In the genomic region with DNA sequence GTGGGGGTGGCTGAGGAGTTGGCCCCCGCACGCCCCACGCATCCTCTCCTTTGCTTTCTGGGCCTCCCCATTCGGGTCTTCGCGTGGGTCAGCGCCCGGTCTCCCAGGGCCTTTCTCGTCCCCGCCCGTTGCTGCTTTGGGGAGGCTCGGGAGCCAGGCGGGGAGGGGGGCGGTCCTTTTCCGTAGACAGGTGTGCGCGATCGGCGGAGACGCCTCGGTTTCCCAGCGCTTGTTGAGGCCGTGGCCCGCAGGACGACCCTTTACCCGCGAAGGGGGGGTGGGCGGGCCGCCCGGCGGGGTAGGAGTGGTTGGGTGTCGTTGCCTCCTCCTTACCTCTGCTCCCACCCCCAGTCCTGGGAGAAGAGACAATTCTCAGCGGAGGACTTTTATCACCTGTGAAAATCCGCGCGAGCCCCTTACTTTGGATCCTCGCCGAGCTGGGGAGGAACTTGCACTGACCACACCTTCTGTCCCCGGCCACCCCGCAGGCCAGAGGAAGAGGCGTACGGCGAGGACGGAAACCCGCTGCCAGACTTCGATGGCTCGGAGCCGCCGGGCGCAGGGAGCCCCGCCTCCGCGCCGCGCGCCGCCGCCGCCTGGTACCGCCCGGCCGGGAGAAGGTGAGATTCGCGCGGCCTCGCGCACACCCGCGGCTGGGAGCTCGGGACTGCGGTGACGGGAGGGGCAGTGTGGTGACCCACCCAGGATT, we compare ENCODE assay signal across 8 cellular contexts. TPM values are rescaled to one million over a fixed set of nuclear protein-coding genes. Genes with fewer than 3 reads are reported as not detected.
DNase-seq lines count a peak whose midpoint lies in the region; ATAC-seq lines count a peak whose summit lies in the region.

No MANE protein-coding gene starts in this region.

- H3K4me1 Mint-ChIP-seq in activated CD4-positive, alpha-beta T cell treated with anti-CD3 and anti-CD28 coated beads, Interleukin-2, amount 10 ng/mL, durations not matched to agents 7 days and 5 days = peaks cover 17% of the 10 kb centered on the region
- H3K4me1 Mint-ChIP-seq in activated CD8-positive, alpha-beta T cell treated with anti-CD3 and anti-CD28 coated beads, Interleukin-2, amount 10 ng/mL, durations not matched to agents 7 days and 5 days (ENCODE audit: low read depth) = peaks cover 22% of the 10 kb centered on the region
- peaks cover 16 to 17% of the 10 kb centered on the region in 2 donors for H3K4me1 Mint-ChIP-seq in stimulated activated naive B cell treated with anti-CD40 and anti-IgM and Interleukin-4, amounts not matched to agents 10 μg/mL and 1 μg/mL and 100 μg/mL, for 72 hours

- peaks cover 28% of the 10 kb centered on the region for H3K4me1 ChIP-seq in iPS-18a (ENCODE audit: control insufficient read depth, low read depth, low read length)

- H3K27me3 Mint-ChIP-seq in activated CD4-positive, alpha-beta T cell treated with anti-CD3 and anti-CD28 coated beads, Interleukin-2, amount 10 ng/mL, durations not matched to agents 7 days and 5 days = peaks cover 83% of the 10 kb centered on the region
- peaks cover 73% of the 10 kb centered on the region for H3K27me3 Mint-ChIP-seq in activated CD8-positive, alpha-beta T cell treated with anti-CD3 and anti-CD28 coated beads, Interleukin-2, amount 10 ng/mL, durations not matched to agents 7 days and 5 days (ENCODE audit: low read depth)
- H3K27me3 Mint-ChIP-seq in stimulated activated naive B cell treated with anti-CD40 and anti-IgM and Interleukin-4, amounts not matched to agents 10 μg/mL and 1 μg/mL and 100 μg/mL, for 72 hours = peaks cover 57 to 79% of the 10 kb centered on the region in 2 donors

- peak; percentile 60 for ATAC-seq in activated CD8-positive, alpha-beta T cell treated with anti-CD3 and anti-CD28 coated beads, Interleukin-2, amount 10 ng/mL, durations not matched to agents 7 days and 5 days
- no peak for ATAC-seq in stimulated activated naive B cell treated with anti-CD40 and anti-IgM and Interleukin-4, amounts not matched to agents 10 μg/mL and 1 μg/mL and 100 μg/mL, for 72 hours (replicated peaks)
- no peak for ATAC-seq in HG03108 (IDR thresholded peaks at IDR 0.05; ENCODE audit: unreplicated experiment)

- peak overlapping the region; percentile 60 for H3K4me3 ChIP-seq in iPS-18a (ENCODE audit: low read length)

- CTCF ChIA-PET in activated CD4-positive, alpha-beta T cell treated with anti-CD3 and anti-CD28 coated beads, Interleukin-2, amount 10 ng/mL, durations not matched to agents 7 days and 5 days (lab: Charles Lee) = no interaction called here
- CTCF ChIA-PET in activated CD8-positive, alpha-beta T cell treated with anti-CD3 and anti-CD28 coated beads, Interleukin-2, amount 10 ng/mL, durations not matched to agents 7 days and 5 days (lab: Charles Lee) = no interaction called here

- peaks cover 6% of the 10 kb centered on the region for H3K36me3 Mint-ChIP-seq in activated CD4-positive, alpha-beta T cell treated with anti-CD3 and anti-CD28 coated beads, Interleukin-2, amount 10 ng/mL, durations not matched to agents 7 days and 5 days (ENCODE audit: low read depth)
- H3K36me3 Mint-ChIP-seq in activated CD8-positive, alpha-beta T cell treated with anti-CD3 and anti-CD28 coated beads, Interleukin-2, amount 10 ng/mL, durations not matched to agents 7 days and 5 days (ENCODE audit: low read depth) = peaks cover 2% of the 10 kb centered on the region
- H3K36me3 Mint-ChIP-seq in stimulated activated naive B cell treated with anti-CD40 and anti-IgM and Interleukin-4, amounts not matched to agents 10 μg/mL and 1 μg/mL and 100 μg/mL, for 72 hours = peaks cover 0 to 4% of the 10 kb centered on the region in 2 donors

- no peaks in the 10 kb centered on the region for H3K36me3 ChIP-seq in iPS-18a (ENCODE audit: control insufficient read depth, low read depth, low read length)

- H3K4me3 Mint-ChIP-seq in activated CD4-positive, alpha-beta T cell treated with anti-CD3 and anti-CD28 coated beads, Interleukin-2, amount 10 ng/mL, durations not matched to agents 7 days and 5 days = peak overlapping the region; percentile 63
- H3K4me3 Mint-ChIP-seq in activated CD8-positive, alpha-beta T cell treated with anti-CD3 and anti-CD28 coated beads, Interleukin-2, amount 10 ng/mL, durations not matched to agents 7 days and 5 days = peak overlapping the region; percentile 61
- H3K4me3 Mint-ChIP-seq in stimulated activated naive B cell treated with anti-CD40 and anti-IgM and Interleukin-4, amounts not matched to agents 10 μg/mL and 1 μg/mL and 100 μg/mL, for 72 hours = peak overlapping the region; percentile 66 to 74

- no peak overlapping the region for H3K27ac ChIP-seq in iPS-18a (ENCODE audit: low read length)

- no peak overlapping the region for H3K9ac ChIP-seq in iPS-18a (ENCODE audit: low read length)

- POLR2A ChIA-PET in activated CD4-positive, alpha-beta T cell treated with anti-CD3 and anti-CD28 coated beads, Interleukin-2, amount 10 ng/mL, durations not matched to agents 7 days and 5 days (lab: Charles Lee) = no interaction called here
- POLR2A ChIA-PET in activated CD8-positive, alpha-beta T cell treated with anti-CD3 and anti-CD28 coated beads, Interleukin-2, amount 10 ng/mL, durations not matched to agents 7 days and 5 days (lab: Charles Lee) = no interaction called here

- no peak for DNase-seq in activated CD4-positive, alpha-beta T cell treated with anti-CD3 and anti-CD28 coated beads, Interleukin-2, amount 10 ng/mL, durations not matched to agents 7 days and 5 days
- DNase-seq in activated CD4-positive, alpha-beta T cell treated with anti-CD3 and anti-CD28 coated beads, Interleukin-2, amount 50 U/mL, for 1 hour = no peak
- DNase-seq in activated CD8-positive, alpha-beta T cell treated with anti-CD3 and anti-CD28 coated beads, Interleukin-2, amount 10 ng/mL, durations not matched to agents 7 days and 5 days = no peak
- DNase-seq in stimulated activated naive B cell treated with anti-CD40 and anti-IgM and Interleukin-4, amounts not matched to agents 10 μg/mL and 1 μg/mL and 100 μg/mL, for 72 hours = no peak
- DNase-seq in T1000 (lab: John Stamatoyannopoulos, UW) (no peak), GM19238 (ENCODE audit: insufficient read length, low spot score) (no peak)

- H3K27me3 ChIP-seq in iPS-18a (ENCODE audit: control insufficient read depth, insufficient read depth, low read length) = peaks cover 100% of the 10 kb centered on the region

- H3K27ac Mint-ChIP-seq in activated CD4-positive, alpha-beta T cell treated with anti-CD3 and anti-CD28 coated beads, Interleukin-2, amount 10 ng/mL, durations not matched to agents 7 days and 5 days = no peak overlapping the region
- H3K27ac Mint-ChIP-seq in activated CD8-positive, alpha-beta T cell treated with anti-CD3 and anti-CD28 coated beads, Interleukin-2, amount 10 ng/mL, durations not matched to agents 7 days and 5 days = no peak overlapping the region
- peak overlapping the region; percentile 77 for H3K27ac Mint-ChIP-seq in stimulated activated naive B cell treated with anti-CD40 and anti-IgM and Interleukin-4, amounts not matched to agents 10 μg/mL and 1 μg/mL and 100 μg/mL, for 72 hours

- no peaks in the 10 kb centered on the region for H3K9me3 ChIP-seq in iPS-18a (ENCODE audit: control insufficient read depth, low read depth, low read length)

- H3K9me3 Mint-ChIP-seq in activated CD4-positive, alpha-beta T cell treated with anti-CD3 and anti-CD28 coated beads, Interleukin-2, amount 10 ng/mL, durations not matched to agents 7 days and 5 days = peaks cover 5% of the 10 kb centered on the region
- no peaks in the 10 kb centered on the region for H3K9me3 Mint-ChIP-seq in activated CD8-positive, alpha-beta T cell treated with anti-CD3 and anti-CD28 coated beads, Interleukin-2, amount 10 ng/mL, durations not matched to agents 7 days and 5 days (ENCODE audit: insufficient read depth)
- peaks cover 0 to 2% of the 10 kb centered on the region in 2 donors for H3K9me3 Mint-ChIP-seq in stimulated activated naive B cell treated with anti-CD40 and anti-IgM and Interleukin-4, amounts not matched to agents 10 μg/mL and 1 μg/mL and 100 μg/mL, for 72 hours

RNA-seq across cellular contexts. Expression of a gene that starts 2.7 kb away (rescaled TPM):
- not detected for total RNA-seq in activated CD4-positive, alpha-beta T cell treated with anti-CD3 and anti-CD28 coated beads, Interleukin-2, amount 10 ng/mL, durations not matched to agents 7 days and 5 days
- total RNA-seq in activated CD8-positive, alpha-beta T cell treated with anti-CD3 and anti-CD28 coated beads, Interleukin-2, amount 10 ng/mL, durations not matched to agents 7 days and 5 days = not detected
